ENCODE assay signal across 9 cellular contexts in the genomic region with DNA sequence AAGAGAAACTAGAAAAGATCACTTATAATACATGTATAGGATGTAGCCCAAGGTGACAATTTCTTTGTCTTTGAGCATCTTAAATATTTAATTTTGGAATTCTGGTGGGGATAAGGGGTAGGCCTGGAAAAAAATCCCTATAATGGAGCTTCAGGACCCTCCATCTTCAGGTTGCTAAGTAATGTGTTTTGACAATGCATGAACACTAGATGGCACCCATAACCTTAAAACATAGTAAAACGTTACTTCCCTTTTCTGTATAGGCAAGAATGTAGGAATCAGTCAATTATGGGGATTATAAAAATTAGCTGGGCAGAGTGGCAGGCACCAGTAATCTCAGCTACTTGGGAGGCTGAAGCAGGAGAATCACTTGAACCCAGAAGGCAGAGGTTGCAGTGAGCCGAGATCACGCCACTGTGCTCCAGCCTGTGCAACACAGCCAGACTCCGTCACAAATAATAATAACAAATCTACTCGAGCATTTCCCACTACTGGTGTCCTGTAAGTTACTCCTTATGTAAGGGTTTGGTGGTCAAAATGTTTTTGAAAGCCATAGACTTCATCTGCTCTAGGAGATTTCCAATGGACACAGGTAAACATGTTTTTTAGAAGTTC.
DNase-seq lines count a peak whose midpoint lies in the region; ATAC-seq, FAIRE-seq and TF ChIP-seq lines count a peak whose summit lies in the region.
"Had no signal": no experiment of that assay in that cellular context is flagged by ENCODE, and none has a peak within 500 bp of the region (broad histone marks: within the 10 kb centered on the region; RNA-seq: fewer than 3 reads in every experiment).

No MANE protein-coding gene starts in this region.

- peak overlapping the region; percentile 62 for H3K9ac ChIP-seq in adipocyte (ENCODE audit: low read length)
- H3K9ac ChIP-seq in keratinocyte (ENCODE audit: control insufficient read depth, extremely low read depth, insufficient read depth, low read length), result no peak overlapping the region

- no peak overlapping the region for H2AFZ ChIP-seq in keratinocyte (ENCODE audit: control insufficient read depth, low read length)

- H3K4me1 ChIP-seq in heart left ventricle (peaks cover 0 to 5% (median 0%) of the 10 kb centered on the region in 12 donors), adipocyte (ENCODE audit: control insufficient read depth, insufficient read depth, low read length) (peaks cover 5% of the 10 kb centered on the region), keratinocyte (ENCODE audit: control insufficient read depth, extremely low read depth, insufficient read depth, low read length) (no peaks in the 10 kb centered on the region)

- 51 to 64% (median 61%) methylated on average over 5 of the region's 5 CpGs for WGBS in heart left ventricle, 4 donors

- intact Hi-C loops in heart left ventricle (cut with DNase I) (loop anchor here in 4 of 10 donors (5.0 to 10.0 kb wide), 4 partner anchors 557 to 1143 kb away; no protein-coding TSS in a partner anchor), cardiac septum (cut with DNase I) (loop anchor here (5.0 kb wide), 1 partner anchor 694 kb away; no protein-coding TSS in a partner anchor)

- no peak for FAIRE-seq in keratinocyte (lab: Jason Lieb, UNC)

- H3K27ac ChIP-seq in heart left ventricle, result no peak overlapping the region
- H3K27ac ChIP-seq in keratinocyte (ENCODE audit: control insufficient read depth, insufficient read depth, low read length), result no peak overlapping the region
- H3K27ac ChIP-seq: epithelial cell of prostate had no signal

- H3K27me3 Mint-ChIP-seq in type B pancreatic cell, result peaks cover 12% of the 10 kb centered on the region

- H3K27ac Mint-ChIP-seq in type B pancreatic cell, result no peak overlapping the region

- peak in 2 of 4 donors; percentile 34 to 49 for ATAC-seq in heart left ventricle
- ATAC-seq in HG02642 (IDR thresholded peaks at IDR 0.05; ENCODE audit: poor library complexity, unreplicated experiment), result peak; percentile 77

- H3K36me3 Mint-ChIP-seq in type B pancreatic cell, result no peaks in the 10 kb centered on the region

- peaks cover 4% of the 10 kb centered on the region for H3K4me1 Mint-ChIP-seq in type B pancreatic cell (ENCODE audit: unreplicated experiment)

- H3K9me1 ChIP-seq in keratinocyte (ENCODE audit: control insufficient read depth, extremely low read depth, insufficient read depth, low read length), result no peaks in the 10 kb centered on the region

- H3K4me3 ChIP-seq in heart left ventricle, result peak overlapping the region in 5 of 12 donors; percentile 8 to 50 (median 34)
- H3K4me3 ChIP-seq in adipocyte (ENCODE audit: low read length), result peak overlapping the region; percentile 61
- no peak overlapping the region for H3K4me3 ChIP-seq in keratinocyte (ENCODE audit: control insufficient read depth in 2 of 3, extremely low read depth in 1 of 3, insufficient read depth in 2 of 3, low read depth in 1 of 3, low read length in 3 of 3)

- no peaks in the 10 kb centered on the region for H3K36me3 ChIP-seq in heart left ventricle
- H3K36me3 ChIP-seq in adipocyte (ENCODE audit: control insufficient read depth, insufficient read depth, low read length, severe bottlenecking), result no peaks in the 10 kb centered on the region
- no peaks in the 10 kb centered on the region for H3K36me3 ChIP-seq in keratinocyte (ENCODE audit: control insufficient read depth in 2 of 2, extremely low read depth in 1 of 2, insufficient read depth in 2 of 2, low read length in 2 of 2)

- no peaks in the 10 kb centered on the region for H3K9me3 Mint-ChIP-seq in type B pancreatic cell

- dilution Hi-C loops in keratinocyte (cut with MboI; ENCODE audit: extremely low pct_ligation_motif_present, low sequenced_read_pairs), result no loop called here

- H3K79me2 ChIP-seq in keratinocyte (ENCODE audit: control insufficient read depth, insufficient read depth, low read length), result no peaks in the 10 kb centered on the region

- no peak overlapping the region for H3K4me3 Mint-ChIP-seq in type B pancreatic cell

- H3K9me3 ChIP-seq in heart left ventricle (no peaks in the 10 kb centered on the region), adipocyte (ENCODE audit: control insufficient read depth, low read length) (no peaks in the 10 kb centered on the region), keratinocyte (ENCODE audit: control insufficient read depth, low read depth, low read length) (no peaks in the 10 kb centered on the region)

- H4K20me1 ChIP-seq in keratinocyte (ENCODE audit: control insufficient read depth, extremely low read depth, insufficient read depth, low read length), result no peaks in the 10 kb centered on the region

- DNase-seq in heart left ventricle (no peak), cardiac septum (ENCODE audit: low spot score) (no peak), NCI-H1694 (lab: John Stamatoyannopoulos, UW) (peak; percentile 51), adipocyte (ENCODE audit: low read depth) (peak; percentile 73), keratinocyte (ENCODE audit: low read depth, low spot score) (no peak), type B pancreatic cell (ENCODE audit: extremely low spot score, unreplicated experiment) (no peak), epidermal melanocyte (ENCODE audit: insufficient read length, low spot score) (no peak)

- H3K27me3 ChIP-seq in heart left ventricle (no peaks in the 10 kb centered on the region), adipocyte (replicated peaks; ENCODE audit: control insufficient read depth, insufficient read depth, low read length) (no peaks in the 10 kb centered on the region), keratinocyte (ENCODE audit: control insufficient read depth, extremely low read depth, insufficient read depth, low read length) (no peaks in the 10 kb centered on the region)

- TF ChIP-seq CTCF in heart left ventricle (IDR thresholded peaks at IDR 0.05) (peak; percentile 25 to 67 (median 52)), keratinocyte (optimal IDR thresholded peaks at IDR 0.05 in 1 of 3, IDR thresholded peaks at IDR 0.05 in 1 of 3, conservative IDR thresholded peaks at IDR 0.05 in 1 of 3; ENCODE audit: extremely low read depth in 1 of 3, insufficient read depth in 2 of 3, low read length in 3 of 3) (peak in 2 of 3 experiments; percentile 37 to 50), type B pancreatic cell (conservative IDR thresholded peaks at IDR 0.05) (peak; percentile 79)

- TF ChIP-seq POLR2A in heart left ventricle (IDR thresholded peaks at IDR 0.05), result no peak

- no peak overlapping the region for H3K4me2 ChIP-seq in keratinocyte (ENCODE audit: control insufficient read depth, extremely low read depth, insufficient read depth, low read depth, low read length)

Comparison
In these comparisons a context has a peak if more than half of its experiments do, and no peak if none do; other contexts are left out.
1. DNase-seq: peak in NCI-H1694 (single experiment) and adipocyte (single experiment); none in heart left ventricle (0 of 5), cardiac septum (single experiment), keratinocyte (single experiment), type B pancreatic cell (single experiment) and epidermal melanocyte (single experiment).
2. Peak in every context shown above with its lines, with median percentiles within 50 percentile points of each other: CTCF ChIP-seq.